Comparison of ENCODE assay signal across 37 cellular contexts in the genomic region with DNA sequence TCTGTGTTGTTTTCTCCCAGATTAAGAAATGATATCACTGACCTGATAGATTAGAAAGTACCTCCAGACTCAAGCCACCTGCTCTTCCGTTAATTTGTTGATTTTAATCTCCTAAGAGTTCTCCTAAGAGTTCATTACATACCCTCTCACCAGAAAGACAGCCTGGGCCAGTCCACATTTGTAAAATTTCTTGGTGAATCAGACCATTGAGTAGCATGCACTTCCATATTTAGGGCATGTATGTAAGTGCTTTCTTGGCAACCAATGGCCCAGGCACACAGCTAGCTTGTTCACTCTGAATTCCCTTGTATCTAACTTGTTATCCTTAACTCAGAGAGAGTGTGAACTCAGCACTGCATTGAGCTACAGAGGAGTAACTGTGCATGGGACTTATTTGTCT.
"Had no signal": no experiment of that assay in that cellular context is flagged by ENCODE, and none has a peak within 500 bp of the region (broad histone marks: within the 10 kb centered on the region; RNA-seq: fewer than 3 reads in every experiment).

No MANE protein-coding gene starts in this region.

- ATAC-seq: activated CD4-positive, CD25-positive, alpha-beta regulatory T cell treated with anti-CD3 and anti-CD28 coated beads, Interleukin-2, amount 50 U/mL, for 24 hours; activated CD8-positive, alpha-beta memory T cell treated with anti-CD3 and anti-CD28 coated beads, Interleukin-2, amount 10 ng/mL, durations not matched to agents 7 days and 5 days; activated CD8-positive, alpha-beta T cell treated with anti-CD3 and anti-CD28 coated beads, Interleukin-2, amount 10 ng/mL, durations not matched to agents 7 days and 5 days; activated naive CD8-positive, alpha-beta T cell treated with anti-CD3 and anti-CD28 coated beads, Interleukin-2, amount 50 U/mL, for 24 hours; body of pancreas; effector memory CD8-positive, alpha-beta T cell; foreskin keratinocyte; gastrocnemius medialis; heart left ventricle; T-helper 17 cell had no signal

- H3K27me3 Mint-ChIP-seq: activated naive CD4-positive, alpha-beta T cell treated with anti-CD3 and anti-CD28 coated beads, Interleukin-2, amount 50 U/mL, for 24 hours; activated naive CD8-positive, alpha-beta T cell treated with anti-CD3 and anti-CD28 coated beads for 36 hours; activated naive CD8-positive, alpha-beta T cell treated with anti-CD3 and anti-CD28 coated beads, Interleukin-2, amount 50 U/mL, for 24 hours had no signal

- H3K9me3 Mint-ChIP-seq: activated B cell treated with CpG ODN at 0.5 μM for 24 hours; activated naive CD4-positive, alpha-beta T cell treated with anti-CD3 and anti-CD28 coated beads for 36 hours; activated naive CD4-positive, alpha-beta T cell treated with anti-CD3 and anti-CD28 coated beads, Interleukin-2, amount 50 U/mL, for 24 hours; activated naive CD8-positive, alpha-beta T cell treated with anti-CD3 and anti-CD28 coated beads for 36 hours; activated naive CD8-positive, alpha-beta T cell treated with anti-CD3 and anti-CD28 coated beads, Interleukin-2, amount 50 U/mL, for 24 hours; activated T-helper 1 cell treated with anti-CD3 and anti-CD28 coated beads, Interleukin-12 subunit alpha, Interleukin-12 subunit beta, Interleukin-2, Interleukin-4 antibody, amounts not matched to agents 30 ng/mL and 10 ng/mL and 1 ng/mL, durations not matched to agents 14 hours and 24 hours and 36 hours; activated T-helper 2 cell treated with anti-CD3 and anti-CD28 coated beads, Interferon-gamma antibody, Interleukin-2, Interleukin-4, amounts not matched to agents 10 μg/mL and 5 μg/mL and 100 μg/mL, durations not matched to agents 14 hours and 24 hours and 36 hours; effector memory CD8-positive, alpha-beta T cell; T-helper 2 cell treated with Interferon-gamma antibody and Interleukin-4, amounts not matched to agents 5 μg/mL and 100 μg/mL, for 36 hours had no signal

- H3K4me3 Mint-ChIP-seq: activated B cell treated with CpG ODN at 0.5 μM for 24 hours; activated CD8-positive, alpha-beta memory T cell treated with anti-CD3 and anti-CD28 coated beads, Interleukin-2, amount 10 ng/mL, durations not matched to agents 7 days and 5 days; activated CD8-positive, alpha-beta T cell treated with anti-CD3 and anti-CD28 coated beads, Interleukin-2, amount 10 ng/mL, durations not matched to agents 7 days and 5 days; activated naive CD4-positive, alpha-beta T cell treated with anti-CD3 and anti-CD28 coated beads for 36 hours; activated naive CD4-positive, alpha-beta T cell treated with anti-CD3 and anti-CD28 coated beads, Interleukin-2, amount 50 U/mL, for 24 hours; activated naive CD8-positive, alpha-beta T cell treated with anti-CD3 and anti-CD28 coated beads for 36 hours; activated naive CD8-positive, alpha-beta T cell treated with anti-CD3 and anti-CD28 coated beads, Interleukin-2, amount 50 U/mL, for 24 hours; activated T-helper 1 cell treated with anti-CD3 and anti-CD28 coated beads, Interleukin-12 subunit alpha, Interleukin-12 subunit beta, Interleukin-2, Interleukin-4 antibody, amounts not matched to agents 30 ng/mL and 10 ng/mL and 1 ng/mL, durations not matched to agents 14 hours and 24 hours and 36 hours; effector memory CD8-positive, alpha-beta T cell; T-helper 17 cell; T-helper 2 cell treated with Interferon-gamma antibody and Interleukin-4, amounts not matched to agents 5 μg/mL and 100 μg/mL, for 36 hours had no signal

- H3K9me3 ChIP-seq: adrenal gland, body of pancreas, esophagus muscularis mucosa, gastrocnemius medialis, heart left ventricle had no signal

- H3K27me3 ChIP-seq: adrenal gland, body of pancreas, esophagus muscularis mucosa, gastrocnemius medialis, heart left ventricle had no signal

- H3K36me3 ChIP-seq: adrenal gland, esophagus muscularis mucosa, gastrocnemius medialis, heart left ventricle, WERI-Rb-1 had no signal

- H3K27ac Mint-ChIP-seq: activated B cell treated with CpG ODN at 0.5 μM for 24 hours; activated CD8-positive, alpha-beta memory T cell treated with anti-CD3 and anti-CD28 coated beads, Interleukin-2, amount 10 ng/mL, durations not matched to agents 7 days and 5 days; activated CD8-positive, alpha-beta T cell treated with anti-CD3 and anti-CD28 coated beads, Interleukin-2, amount 10 ng/mL, durations not matched to agents 7 days and 5 days; activated naive CD4-positive, alpha-beta T cell treated with anti-CD3 and anti-CD28 coated beads, Interleukin-2, amount 50 U/mL, for 24 hours; activated naive CD8-positive, alpha-beta T cell treated with anti-CD3 and anti-CD28 coated beads for 36 hours; activated naive CD8-positive, alpha-beta T cell treated with anti-CD3 and anti-CD28 coated beads, Interleukin-2, amount 50 U/mL, for 24 hours; activated T-helper 1 cell treated with anti-CD3 and anti-CD28 coated beads, Interleukin-12 subunit alpha, Interleukin-12 subunit beta, Interleukin-2, Interleukin-4 antibody, amounts not matched to agents 30 ng/mL and 10 ng/mL and 1 ng/mL, durations not matched to agents 14 hours and 24 hours and 36 hours; activated T-helper 2 cell treated with anti-CD3 and anti-CD28 coated beads, Interferon-gamma antibody, Interleukin-2, Interleukin-4, amounts not matched to agents 10 μg/mL and 5 μg/mL and 100 μg/mL, durations not matched to agents 14 hours and 24 hours and 36 hours; effector memory CD8-positive, alpha-beta T cell; T-helper 17 cell; T-helper 2 cell treated with Interferon-gamma antibody and Interleukin-4, amounts not matched to agents 5 μg/mL and 100 μg/mL, for 36 hours had no signal

- H3K4me3 ChIP-seq: adrenal gland, body of pancreas, esophagus muscularis mucosa, gastrocnemius medialis, heart left ventricle had no signal

- H3K27ac ChIP-seq: adrenal gland, body of pancreas, esophagus muscularis mucosa, foreskin keratinocyte, gastrocnemius medialis, heart left ventricle, WERI-Rb-1 had no signal

- H3K4me1 ChIP-seq: adrenal gland, foreskin keratinocyte, gastrocnemius medialis had no signal

- H3K4me1 Mint-ChIP-seq: activated B cell treated with CpG ODN at 0.5 μM for 24 hours; activated CD8-positive, alpha-beta memory T cell treated with anti-CD3 and anti-CD28 coated beads, Interleukin-2, amount 10 ng/mL, durations not matched to agents 7 days and 5 days; activated naive CD4-positive, alpha-beta T cell treated with anti-CD3 and anti-CD28 coated beads, Interleukin-2, amount 50 U/mL, for 24 hours; activated naive CD8-positive, alpha-beta T cell treated with anti-CD3 and anti-CD28 coated beads for 36 hours; activated naive CD8-positive, alpha-beta T cell treated with anti-CD3 and anti-CD28 coated beads, Interleukin-2, amount 50 U/mL, for 24 hours had no signal

- H3K36me3 Mint-ChIP-seq: activated CD8-positive, alpha-beta memory T cell treated with anti-CD3 and anti-CD28 coated beads, Interleukin-2, amount 10 ng/mL, durations not matched to agents 7 days and 5 days; activated naive CD4-positive, alpha-beta T cell treated with anti-CD3 and anti-CD28 coated beads, Interleukin-2, amount 50 U/mL, for 24 hours; activated naive CD8-positive, alpha-beta T cell treated with anti-CD3 and anti-CD28 coated beads for 36 hours had no signal

- FAIRE-seq: colon had no signal

- DNase-seq: activated B cell treated with CpG ODN at 0.5 μM for 24 hours; activated CD4-positive, alpha-beta T cell treated with anti-CD3 and anti-CD28 coated beads for 48 hours; activated CD4-positive, alpha-beta T cell treated with anti-CD3 and anti-CD28 coated beads, Interleukin-2, amount 50 U/mL, for 1 hour; activated CD4-positive, alpha-beta T cell treated with anti-CD3 and anti-CD28 coated beads, Interleukin-2, amount 50 U/mL, for 48 hours; activated CD8-positive, alpha-beta memory T cell treated with anti-CD3 and anti-CD28 coated beads, Interleukin-2, amount 10 ng/mL, durations not matched to agents 7 days and 5 days; activated CD8-positive, alpha-beta memory T cell treated with anti-CD3 and anti-CD28 coated beads, Interleukin-2, amount 50 U/mL, for 4 hours; activated CD8-positive, alpha-beta T cell treated with anti-CD3 and anti-CD28 coated beads, Interleukin-2, amount 10 ng/mL, durations not matched to agents 7 days and 5 days; activated effector memory CD4-positive, alpha-beta T cell treated with anti-CD3 and anti-CD28 coated beads, Interleukin-2, amount 50 U/mL, for 16 hours; activated naive CD4-positive, alpha-beta T cell treated with anti-CD3 and anti-CD28 coated beads for 36 hours; activated naive CD8-positive, alpha-beta T cell treated with anti-CD3 and anti-CD28 coated beads for 36 hours; activated naive CD8-positive, alpha-beta T cell treated with anti-CD3 and anti-CD28 coated beads, Interleukin-2, amount 50 U/mL, for 24 hours; activated T-cell treated with anti-CD3 and anti-CD28 coated beads, Interleukin-2, amount 50 U/mL, for 1 hour; activated T-cell treated with anti-CD3 and anti-CD28 coated beads, Interleukin-2, amount 50 U/mL, for 48 hours; adrenal gland; amygdala; aorta; body of pancreas; caudate nucleus; cortex of kidney; dermis blood vessel endothelial cell; effector CD4-positive, alpha-beta T cell; effector memory CD8-positive, alpha-beta T cell; erythroblast; foreskin keratinocyte; gastrocnemius medialis; glutamatergic neuron; heart left ventricle; T-helper 17 cell; T1000; WERI-Rb-1 had no signal
